26 cellular contexts compared by ENCODE assay signal in the genomic region with DNA sequence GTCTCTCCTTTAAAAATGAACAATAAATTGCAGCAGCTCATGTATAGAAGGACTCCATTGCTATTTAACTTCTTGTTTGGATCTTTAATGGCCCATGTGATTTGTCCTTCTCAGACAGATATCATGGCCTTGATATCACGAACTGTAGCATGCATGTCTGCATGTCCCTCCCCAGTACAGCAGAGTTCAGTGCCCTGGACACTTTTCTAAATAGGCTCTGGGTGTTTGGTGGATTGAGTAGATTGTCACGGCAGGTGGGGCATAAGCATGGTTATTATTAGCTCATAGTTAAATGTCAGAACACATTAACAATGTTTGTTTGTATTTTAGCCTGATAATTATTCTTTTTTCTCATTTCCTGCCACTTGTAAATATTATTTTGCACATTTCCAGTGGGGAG.
"Had no signal": no experiment of that assay in that cellular context is flagged by ENCODE, and none has a peak within 500 bp of the region (broad histone marks: within the 10 kb centered on the region; RNA-seq: fewer than 3 reads in every experiment).

No MANE protein-coding gene starts in this region.

- H3K36me3 ChIP-seq: colonic mucosa, gastroesophageal sphincter, heart left ventricle, lower lobe of right lung had no signal

- H2AFZ ChIP-seq: hepatocyte had no signal

- H3K4me2 ChIP-seq: hepatocyte had no signal

- H3K4me1 ChIP-seq: colonic mucosa, foreskin keratinocyte, gastroesophageal sphincter, lower lobe of right lung had no signal

- ATAC-seq: effector memory CD8-positive, alpha-beta T cell; esophagus mucosa; foreskin keratinocyte; gastroesophageal sphincter; left colon; left lobe of liver; lower lobe of right lung; mucosa of descending colon; naive thymus-derived CD8-positive, alpha-beta T cell had no signal

- FAIRE-seq: endometrium, frontal cortex, kidney had no signal

- H3K27ac ChIP-seq: colonic mucosa, epithelial cell of prostate, foreskin keratinocyte, gastroesophageal sphincter, heart left ventricle, hepatocyte, lower lobe of right lung had no signal

- H3K9me3 ChIP-seq: colonic mucosa, lower lobe of right lung, mucosa of descending colon had no signal

- H3K27me3 ChIP-seq: colonic mucosa, foreskin keratinocyte, gastroesophageal sphincter, heart left ventricle, hepatocyte had no signal

- H3K4me3 ChIP-seq: colonic mucosa, gastroesophageal sphincter, heart left ventricle, hepatocyte, lower lobe of right lung, mucosa of descending colon had no signal

- H3K79me2 ChIP-seq: hepatocyte had no signal

- DNase-seq: colonic mucosa; cortex of kidney; effector CD8-positive, alpha-beta T cell; effector memory CD8-positive, alpha-beta T cell; endodermal cell; erythroblast; foreskin keratinocyte; heart left ventricle; hypothalamus; immature natural killer cell; islet precursor cell; kidney; kidney glomerular epithelial cell; left colon; lower lobe of right lung; mesenchymal stem cell; mucosa of descending colon; naive B cell; naive thymus-derived CD8-positive, alpha-beta T cell had no signal
